Comparison of ENCODE assay signal across 8 cellular contexts in genomic region chr12:71846322-71846940, GRCh38. TPM values are rescaled to one million over a fixed set of nuclear protein-coding genes. Genes with fewer than 3 reads are reported as not detected.
DNase-seq lines count a peak whose midpoint lies in the region; ATAC-seq and TF ChIP-seq lines count a peak whose summit lies in the region.

No MANE protein-coding gene starts in this region.

- H3K36me3 Mint-ChIP-seq in activated CD8-positive, alpha-beta T cell treated with anti-CD3 and anti-CD28 coated beads, Interleukin-2, amount 10 ng/mL, durations not matched to agents 7 days and 5 days (ENCODE audit: low read depth) = peaks cover 29% of the 10 kb centered on the region

- H3K27me3 Mint-ChIP-seq in activated CD8-positive, alpha-beta T cell treated with anti-CD3 and anti-CD28 coated beads, Interleukin-2, amount 10 ng/mL, durations not matched to agents 7 days and 5 days (ENCODE audit: low read depth) = no peaks in the 10 kb centered on the region

- no peak overlapping the region for H3K27ac Mint-ChIP-seq in activated CD8-positive, alpha-beta T cell treated with anti-CD3 and anti-CD28 coated beads, Interleukin-2, amount 10 ng/mL, durations not matched to agents 7 days and 5 days

- H3K4me1 ChIP-seq in right atrium auricular region = peaks cover 0 to 44% of the 10 kb centered on the region in 2 donors
- peaks cover 35% of the 10 kb centered on the region for H3K4me1 ChIP-seq in Karpas-422 (ENCODE audit: low read length)

- no peak overlapping the region for H3K27ac ChIP-seq in right atrium auricular region
- no peak overlapping the region for H3K27ac ChIP-seq in Karpas-422 (ENCODE audit: low read length)

- CTCF ChIA-PET in activated CD8-positive, alpha-beta T cell treated with anti-CD3 and anti-CD28 coated beads, Interleukin-2, amount 10 ng/mL, durations not matched to agents 7 days and 5 days (lab: Charles Lee) = interaction anchor here (0.6 to 6.5 kb wide), 14 partner anchors 9 to 220 kb away, joined by 3 to 53 read pairs (median 4); no protein-coding TSS in a partner anchor

- H3K9me2 ChIP-seq in Karpas-422 (replicated peaks; ENCODE audit: insufficient read depth, low read length) = no peaks in the 10 kb centered on the region

- no peak overlapping the region for H3K4me3 Mint-ChIP-seq in activated CD8-positive, alpha-beta T cell treated with anti-CD3 and anti-CD28 coated beads, Interleukin-2, amount 10 ng/mL, durations not matched to agents 7 days and 5 days

- POLR2A ChIA-PET in activated CD8-positive, alpha-beta T cell treated with anti-CD3 and anti-CD28 coated beads, Interleukin-2, amount 10 ng/mL, durations not matched to agents 7 days and 5 days (lab: Charles Lee) = interaction anchor here (0.6 kb wide), 1 partner anchor 12 kb away, joined by 3 read pairs; no protein-coding TSS in a partner anchor

- H3K4me3 ChIP-seq in right atrium auricular region = no peak overlapping the region
- H3K4me3 ChIP-seq in Karpas-422 (ENCODE audit: low read length) = no peak overlapping the region

- H2AFZ ChIP-seq in Karpas-422 (ENCODE audit: low read length) = no peak overlapping the region

- DNase-seq in right atrium auricular region (ENCODE audit: low spot score) (no peak), Right ventricle myocardium superior (no peak), Karpas-422 (peak; percentile 74), left kidney (ENCODE audit: low read depth, low spot score) (peak; percentile 47), posterior vena cava (ENCODE audit: low spot score) (no peak)
- peak; percentile 26 for DNase-seq in activated CD8-positive, alpha-beta T cell treated with anti-CD3 and anti-CD28 coated beads, Interleukin-2, amount 10 ng/mL, durations not matched to agents 7 days and 5 days

- H3K79me2 ChIP-seq in Karpas-422 (ENCODE audit: low read length) = peaks cover 99% of the 10 kb centered on the region

- H3K36me3 ChIP-seq in right atrium auricular region (no peaks in the 10 kb centered on the region), Karpas-422 (ENCODE audit: insufficient read depth, low read length) (peaks cover 18% of the 10 kb centered on the region)

- intact Hi-C loops in Right ventricle myocardium superior (cut with DNase I) (no loop called here), posterior vena cava (cut with DNase I) (no loop called here)

- ATAC-seq in Right ventricle myocardium superior (ENCODE audit: poor library complexity) (no peak), GM21515 (IDR thresholded peaks at IDR 0.05; ENCODE audit: unreplicated experiment) (no peak), HG02852 (IDR thresholded peaks at IDR 0.05; ENCODE audit: unreplicated experiment) (no peak)
- no peak for ATAC-seq in activated CD8-positive, alpha-beta T cell treated with anti-CD3 and anti-CD28 coated beads, Interleukin-2, amount 10 ng/mL, durations not matched to agents 7 days and 5 days

- no peaks in the 10 kb centered on the region for H3K27me3 ChIP-seq in right atrium auricular region
- no peaks in the 10 kb centered on the region for H3K27me3 ChIP-seq in Karpas-422 (ENCODE audit: low read length)

- no peaks in the 10 kb centered on the region for H4K20me1 ChIP-seq in Karpas-422 (ENCODE audit: insufficient read depth, low read depth, low read length)

- no peak overlapping the region for H3K9ac ChIP-seq in Karpas-422 (ENCODE audit: low read length)

- H3K4me1 Mint-ChIP-seq in activated CD8-positive, alpha-beta T cell treated with anti-CD3 and anti-CD28 coated beads, Interleukin-2, amount 10 ng/mL, durations not matched to agents 7 days and 5 days (ENCODE audit: low read depth) = peaks cover 7% of the 10 kb centered on the region

- peak; percentile 18 to 55 for TF ChIP-seq CTCF in right atrium auricular region (IDR thresholded peaks at IDR 0.05)

- H3K9me3 ChIP-seq in right atrium auricular region = no peaks in the 10 kb centered on the region
- peaks cover 5% of the 10 kb centered on the region for H3K9me3 ChIP-seq in Karpas-422 (ENCODE audit: low read length)

- peaks cover 7% of the 10 kb centered on the region for H3K9me3 Mint-ChIP-seq in activated CD8-positive, alpha-beta T cell treated with anti-CD3 and anti-CD28 coated beads, Interleukin-2, amount 10 ng/mL, durations not matched to agents 7 days and 5 days (ENCODE audit: insufficient read depth)

- H3K4me2 ChIP-seq in Karpas-422 (ENCODE audit: low read depth, low read length, poor library complexity, severe bottlenecking) = no peak overlapping the region

RNA-seq across cellular contexts. Expression of gene TBC1D15, which starts 6.9 kb away (rescaled TPM):
- total RNA-seq in right atrium auricular region (10 to 100 TPM; 12.3 to 15.1 TPM), Right ventricle myocardium superior (22.3 TPM), posterior vena cava (10 to 100 TPM; 38.5 to 45.5 TPM)
- total RNA-seq in Karpas-422 (2014; rRNA removed; shearing (Covaris generic); ENCODE audit: low replicate concordance) = 16.8 and 29.8 TPM in 2 replicates
- total RNA-seq in activated CD8-positive, alpha-beta T cell treated with anti-CD3 and anti-CD28 coated beads, Interleukin-2, amount 10 ng/mL, durations not matched to agents 7 days and 5 days = 10 to 100 TPM; 38.3 to 38.5 TPM

Comparison
In these comparisons a context has a peak if more than half of its experiments do, and no peak if none do; other contexts are left out.
1. DNase-seq: peak in Karpas-422 (single experiment), activated CD8-positive, alpha-beta T cell treated with anti-CD3 and anti-CD28 coated beads, Interleukin-2, amount 10 ng/mL, durations not matched to agents 7 days and 5 days (single experiment) and left kidney (single experiment); none in right atrium auricular region (single experiment), Right ventricle myocardium superior (single experiment) and posterior vena cava (single experiment).